1 cellular context compared by ENCODE assay signal in the genomic region with DNA sequence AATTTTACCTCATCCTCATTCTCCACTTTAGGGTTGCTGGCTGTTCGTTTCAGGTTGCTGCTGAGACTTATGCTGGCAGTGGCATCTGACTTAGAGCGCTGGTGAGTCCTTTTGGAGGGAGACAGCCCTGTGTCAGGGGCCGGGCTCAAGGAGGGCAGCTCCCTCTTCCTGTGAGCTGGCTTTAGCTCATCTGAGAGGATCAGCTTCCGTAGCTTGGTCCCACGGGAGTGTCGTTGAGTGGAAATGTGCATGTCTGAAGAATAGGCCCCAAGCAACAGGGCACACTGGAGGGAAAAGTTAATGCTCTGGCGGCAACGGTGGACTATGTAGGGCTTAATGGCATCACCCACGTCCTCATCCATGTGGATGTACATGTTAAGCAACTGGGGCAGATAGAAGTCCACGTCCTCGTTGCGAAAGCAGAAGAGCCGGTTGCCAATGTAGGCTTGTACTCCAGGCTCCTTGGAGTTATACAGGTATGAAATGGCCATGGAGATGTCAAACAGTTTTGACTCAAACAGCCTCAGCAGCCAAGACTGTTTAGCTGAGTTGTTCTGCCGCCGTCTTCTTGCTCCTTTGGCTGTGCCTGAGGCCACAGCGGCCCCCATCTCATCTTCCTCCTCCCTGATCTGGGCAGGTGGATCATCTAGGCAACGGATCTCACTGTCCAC.
TF ChIP-seq lines count a peak whose summit lies in the region.

No MANE protein-coding gene starts in this region.

TF ChIP-seq in endothelial cell of umbilical vein, 7 proteins besides CTCF, POLR2A, EP300 and RAD21:
- TF ChIP-seq EZH2 (IDR thresholded peaks at IDR 0.05; ENCODE audit: borderline replicate concordance, low read depth, low read length, severe bottlenecking), result no peak
- no peak for TF ChIP-seq JUN (IDR thresholded peaks at IDR 0.05; ENCODE audit: borderline replicate concordance, insufficient read depth, insufficient read length, low read depth)
- no peak for TF ChIP-seq FOS (IDR thresholded peaks at IDR 0.05; ENCODE audit: borderline replicate concordance, insufficient read depth, low read length)
- TF ChIP-seq MYC (IDR thresholded peaks at IDR 0.05; ENCODE audit: low read depth, low read length), result no peak
- TF ChIP-seq, protein P1, sequence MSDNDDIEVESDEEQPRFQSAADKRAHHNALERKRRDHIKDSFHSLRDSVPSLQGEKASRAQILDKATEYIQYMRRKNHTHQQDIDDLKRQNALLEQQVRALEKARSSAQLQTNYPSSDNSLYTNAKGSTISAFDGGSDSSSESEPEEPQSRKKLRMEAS (IDR thresholded peaks at IDR 0.05; ENCODE audit: insufficient read depth, insufficient read length), result no peak
- TF ChIP-seq GATA2 (IDR thresholded peaks at IDR 0.05; ENCODE audit: insufficient read depth, insufficient read length, low read depth, low read length), result no peak
- no peak for TF ChIP-seq POLR2AphosphoS5 (IDR thresholded peaks at IDR 0.05; ENCODE audit: insufficient read depth, low read depth, low read length)
